Comparison of ENCODE assay signal across 25 cellular contexts in the genomic region with DNA sequence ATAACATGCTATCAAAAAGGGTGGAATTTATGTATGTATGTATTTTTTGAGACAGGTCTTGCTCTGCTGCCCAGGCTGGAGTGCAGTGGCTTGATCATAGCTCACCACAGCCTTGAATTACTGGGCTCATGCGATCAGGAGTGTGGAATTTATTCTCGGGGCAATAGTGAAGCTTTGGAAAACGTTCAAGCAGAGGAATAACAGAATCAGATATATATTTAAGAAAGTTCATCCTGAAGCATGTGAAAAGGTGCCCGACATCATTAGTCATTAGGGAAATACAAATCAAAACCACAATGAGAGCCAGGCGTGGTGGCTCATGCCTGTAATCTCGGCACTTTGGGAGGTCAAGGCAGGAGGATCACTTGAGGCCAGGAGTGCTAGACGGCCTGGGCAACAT. TPM values are rescaled to one million over a fixed set of nuclear protein-coding genes. Genes with fewer than 3 reads are reported as not detected.
A peak's percentile ranks its signal among the peaks of the same experiment; 100 is the strongest.
DNase-seq lines count a peak whose midpoint lies in the region; ATAC-seq and TF ChIP-seq lines count a peak whose summit lies in the region.
"Had no signal": no experiment of that assay in that cellular context is flagged by ENCODE, and none has a peak within 500 bp of the region (broad histone marks: within the 10 kb centered on the region; RNA-seq: fewer than 3 reads in every experiment).

No MANE protein-coding gene starts in this region.

- intact Hi-C loops in right cardiac atrium (cut with DNase I) = no loop called here

- peaks cover 24 to 59% of the 10 kb centered on the region in 2 experiments for H3K36me3 ChIP-seq in SK-N-SH (replicated peaks in 1 of 2; ENCODE audit: control insufficient read depth in 1 of 2, insufficient read depth in 2 of 2, low read length in 1 of 2)

- no peak overlapping the region for H3K9ac ChIP-seq in SK-N-SH

- H3K4me3 ChIP-seq in SK-N-SH (ENCODE audit: low read depth in 2 of 2, low read length in 1 of 2) (no peak overlapping the region), right cardiac atrium (ENCODE audit: low read length) (no peak overlapping the region)
- H3K4me3 ChIP-seq: body of pancreas, gastrocnemius medialis, suprapubic skin, vagina had no signal

- no peaks in the 10 kb centered on the region for H3K9me3 ChIP-seq in SK-N-SH
- no peaks in the 10 kb centered on the region for H3K9me3 ChIP-seq in right cardiac atrium (ENCODE audit: control insufficient read depth, low read length)
- H3K9me3 ChIP-seq: body of pancreas, gastrocnemius medialis, suprapubic skin, vagina had no signal

- POLR2A ChIA-PET in SK-N-SH (lab: Yijun Ruan, JAX) = no interaction called here

- no peak overlapping the region for H2AFZ ChIP-seq in SK-N-SH (ENCODE audit: low read depth)

- no peaks in the 10 kb centered on the region for H3K9me2 ChIP-seq in SK-N-SH

- H3K27me3 ChIP-seq in SK-N-SH (ENCODE audit: insufficient read depth) (no peaks in the 10 kb centered on the region), right cardiac atrium (ENCODE audit: control insufficient read depth, insufficient read depth) (no peaks in the 10 kb centered on the region)
- H3K27me3 ChIP-seq: body of pancreas, gastrocnemius medialis, suprapubic skin, vagina had no signal

- H3K27ac ChIP-seq in SK-N-SH (ENCODE audit: low read depth in 2 of 2, low read length in 1 of 2) (no peak overlapping the region), right cardiac atrium (ENCODE audit: low read length) (no peak overlapping the region)
- H3K27ac ChIP-seq: body of pancreas, gastrocnemius medialis, suprapubic skin, vagina had no signal

- TF ChIP-seq CTCF in SK-N-SH (IDR thresholded peaks at IDR 0.05) = no peak

- H3K79me2 ChIP-seq in SK-N-SH (ENCODE audit: insufficient read depth) = no peaks in the 10 kb centered on the region

- no peaks in the 10 kb centered on the region for H4K20me1 ChIP-seq in SK-N-SH (ENCODE audit: insufficient read depth)

- H3K4me1 ChIP-seq in SK-N-SH (ENCODE audit: control insufficient read depth in 1 of 2, insufficient read depth in 2 of 2, low read depth in 1 of 2, low read length in 1 of 2) (no peaks in the 10 kb centered on the region), right cardiac atrium (ENCODE audit: control insufficient read depth, insufficient read depth, low read length) (no peaks in the 10 kb centered on the region)
- H3K4me1 ChIP-seq: body of pancreas, gastrocnemius medialis, suprapubic skin, vagina had no signal

- DNase-seq in A172 (ENCODE audit: low spot score) = peak; percentile 59
- peak; percentile 59 for DNase-seq in EL
- peak; percentile 69 for DNase-seq in amniotic epithelial cell (ENCODE audit: low read depth)
- peak; percentile 52 for DNase-seq in glomerular visceral epithelial cell (ENCODE audit: extremely low spot score)
- DNase-seq in SK-N-SH = no peak
- no peak for DNase-seq in stimulated activated CD4-positive, alpha-beta T cell treated with anti-CD3 and anti-CD28 coated beads, Interleukin-4, amount 100 ng/mL, for 24 hours
- DNase-seq in right cardiac atrium = no peak
- DNase-seq: activated CD4-positive, alpha-beta T cell treated with anti-CD3 and anti-CD28 coated beads, Interleukin-2, amount 10 ng/mL, durations not matched to agents 7 days and 5 days; activated CD8-positive, alpha-beta memory T cell treated with anti-CD3 and anti-CD28 coated beads, Interleukin-2, amount 50 U/mL, for 4 hours; activated gamma-delta T cell treated with Interleukin-2 at 50 U/mL for 16 hours; body of pancreas; CD4-positive, alpha-beta T cell; dermis blood vessel endothelial cell; erythroblast; gastrocnemius medialis; HFFc6; KBM-7; left cardiac atrium; NCI-H2029 treated with DMSO at 0.1 percent for 48 hours; nephron progenitor cell; stimulated activated CD4-positive, alpha-beta T cell treated with anti-CD3 and anti-CD28 coated beads, Interleukin-2, amount 100 ng/mL, for 48 hours; SW 1271 had no signal

- 97% methylated on average over 7 of the region's 7 CpGs for WGBS in SK-N-SH (ENCODE audit: low lambda C conversion rate)
- WGBS in right cardiac atrium = 92% methylated on average over 7 of the region's 7 CpGs

- no peak for TF ChIP-seq EP300 in SK-N-SH (IDR thresholded peaks at IDR 0.05; ENCODE audit: borderline replicate concordance in 1 of 2, low read depth in 1 of 2, low read length in 1 of 2)

- TF ChIP-seq RAD21 in SK-N-SH (IDR thresholded peaks at IDR 0.05; ENCODE audit: low read length) = no peak

- H3K4me2 ChIP-seq in SK-N-SH = no peak overlapping the region

- ATAC-seq in right cardiac atrium = no peak
- ATAC-seq in HG03135 (IDR thresholded peaks at IDR 0.05; ENCODE audit: unreplicated experiment) = no peak
- ATAC-seq: body of pancreas, gastrocnemius medialis, left cardiac atrium had no signal

- peaks cover 9% of the 10 kb centered on the region for H3F3A ChIP-seq in SK-N-SH (replicated peaks; ENCODE audit: insufficient read depth)

- CTCF ChIA-PET in SK-N-SH (lab: Yijun Ruan, JAX) = interaction anchor here (1.2 to 4.1 kb wide), 2 partner anchors 71 to 86 kb away, joined by 3 to 17 read pairs; no protein-coding TSS in a partner anchor

TF ChIP-seq in SK-N-SH, 30 proteins besides CTCF, POLR2A, EP300 and RAD21:
- no peak for TF ChIP-seq PBX3 (IDR thresholded peaks at IDR 0.05)

RNA-seq across cellular contexts. Expression of gene ITGAE, which starts 7.7 kb away (rescaled TPM):
- total RNA-seq in A172 (2014; rRNA removed; shearing (Covaris generic)) = 70.5 and 88.5 TPM in 2 replicates
- polyA plus RNA-seq in SK-N-SH (2012; rRNA removed) = 56.7 and 73.4 TPM in 2 replicates
- polyA plus RNA-seq in SK-N-SH (2012; cell fraction: cytosol; rRNA removed) = 72.1 and 78.3 TPM in 2 replicates
- 32.0 and 33.4 TPM in 2 replicates for polyA plus RNA-seq in SK-N-SH (2012; cell fraction: nucleus; rRNA removed)
- 10 to 100 TPM; 21.9 to 25.7 (median 23.1) TPM for total RNA-seq in right cardiac atrium
- 39.4 TPM for polyA plus RNA-seq in right cardiac atrium

RNA-seq across cellular contexts. Expression of gene NCBP3, which starts 37.3 kb away (rescaled TPM):
- 22.1 and 28.1 TPM in 2 replicates for total RNA-seq in A172 (2014; rRNA removed; shearing (Covaris generic))
- polyA plus RNA-seq in SK-N-SH (2012; rRNA removed) (6.5 and 9.5 TPM in 2 replicates), right cardiac atrium (13.9 TPM)
- polyA plus RNA-seq in SK-N-SH (2012; cell fraction: cytosol; rRNA removed) = 7.4 and 9.4 TPM in 2 replicates
- polyA plus RNA-seq in SK-N-SH (2012; cell fraction: nucleus; rRNA removed) = 16.2 and 29.3 TPM in 2 replicates
- total RNA-seq in right cardiac atrium = 10 to 100 TPM; 24.7 to 33.5 (median 27.1) TPM

Comparison
In these comparisons a context has a peak if more than half of its experiments do, and no peak if none do; other contexts are left out.
1. DNase-seq: peak in A172 (single experiment), EL (single experiment), amniotic epithelial cell (single experiment) and glomerular visceral epithelial cell (single experiment); none in SK-N-SH (single experiment), stimulated activated CD4-positive, alpha-beta T cell treated with anti-CD3 and anti-CD28 coated beads, Interleukin-4, amount 100 ng/mL, for 24 hours (single experiment) and right cardiac atrium (0 of 3).